8 cellular contexts compared by ENCODE assay signal in genomic region chr7:27740449-27741086, GRCh38. TPM values are rescaled to one million over a fixed set of nuclear protein-coding genes. Genes with fewer than 3 reads are reported as not detected.
DNase-seq lines count a peak whose midpoint lies in the region; ATAC-seq and TF ChIP-seq lines count a peak whose summit lies in the region.

No MANE protein-coding gene starts in this region.

- peaks cover 7% of the 10 kb centered on the region for H3K4me1 ChIP-seq in BE2C

- H3K27ac ChIP-seq in coronary artery, result peak overlapping the region; percentile 96 to 99

- peaks cover 8% of the 10 kb centered on the region for H3K27me3 Mint-ChIP-seq in activated CD4-positive, alpha-beta T cell treated with anti-CD3 and anti-CD28 coated beads, Interleukin-2, amount 10 ng/mL, durations not matched to agents 24 days and 14 days

- H3K4me3 Mint-ChIP-seq in activated CD4-positive, alpha-beta T cell treated with anti-CD3 and anti-CD28 coated beads, Interleukin-2, amount 10 ng/mL, durations not matched to agents 24 days and 14 days, result peak overlapping the region; percentile 94

- H3K36me3 Mint-ChIP-seq in activated CD4-positive, alpha-beta T cell treated with anti-CD3 and anti-CD28 coated beads, Interleukin-2, amount 10 ng/mL, durations not matched to agents 24 days and 14 days (ENCODE audit: low read depth), result peaks cover 8% of the 10 kb centered on the region

- TF ChIP-seq CTCF in BE2C (IDR thresholded peaks at IDR 0.05; ENCODE audit: low read depth, low read length) (no peak), coronary artery (IDR thresholded peaks at IDR 0.05) (no peak)

- intact Hi-C loops in activated CD4-positive, alpha-beta T cell treated with anti-CD3 and anti-CD28 coated beads, Interleukin-2, amount 10 ng/mL, durations not matched to agents 24 days and 14 days (cut with micrococcal nuclease), result loop anchor here (1.0 to 2.0 kb wide), 2 partner anchors 42 to 77 kb away; no protein-coding TSS in a partner anchor

- peaks cover 29% of the 10 kb centered on the region for H3K4me1 Mint-ChIP-seq in activated CD4-positive, alpha-beta T cell treated with anti-CD3 and anti-CD28 coated beads, Interleukin-2, amount 10 ng/mL, durations not matched to agents 24 days and 14 days

- peak overlapping the region; percentile 99 for H3K4me3 ChIP-seq in BE2C (ENCODE audit: low read depth, low read length)
- peak overlapping the region; percentile 82 for H3K4me3 ChIP-seq in coronary artery

- DNase-seq in BE2C (peak; percentile 81), GM19240 (ENCODE audit: insufficient read length, low spot score) (peak; percentile 31), NCI-H460 (ENCODE audit: extremely low read depth, low read depth) (peak; percentile 78), coronary artery (ENCODE audit: low spot score) (peak; percentile 88), left kidney (ENCODE audit: low read depth, low spot score) (peak; percentile 95)
- DNase-seq in activated CD4-positive, alpha-beta T cell treated with anti-CD3 and anti-CD28 coated beads, Interleukin-2, amount 10 ng/mL, durations not matched to agents 24 days and 14 days, result peak; percentile 97
- DNase-seq in stimulated activated CD4-positive, alpha-beta T cell treated with anti-CD3 and anti-CD28 coated beads, Interleukin-2, amount 100 ng/mL, for 4 hours (ENCODE audit: low read depth), result peak; percentile 70

- no peaks in the 10 kb centered on the region for H3K9me3 Mint-ChIP-seq in activated CD4-positive, alpha-beta T cell treated with anti-CD3 and anti-CD28 coated beads, Interleukin-2, amount 10 ng/mL, durations not matched to agents 24 days and 14 days

- no peaks in the 10 kb centered on the region for H3K36me3 ChIP-seq in BE2C

- H3K9me3 ChIP-seq in BE2C, result no peaks in the 10 kb centered on the region; the same call in 1 of the 2 replicates

- H3K27ac Mint-ChIP-seq in activated CD4-positive, alpha-beta T cell treated with anti-CD3 and anti-CD28 coated beads, Interleukin-2, amount 10 ng/mL, durations not matched to agents 24 days and 14 days, result peak overlapping the region; percentile 97

- peak; percentile 66 for ATAC-seq in HG03439 (IDR thresholded peaks at IDR 0.05; ENCODE audit: unreplicated experiment)

- H3K27me3 ChIP-seq in BE2C, result no peaks in the 10 kb centered on the region

RNA-seq across cellular contexts. Expression of gene TAX1BP1, which starts 0.6 kb away (rescaled TPM):
- polyA plus RNA-seq in BE2C (2012; ENCODE audit: insufficient read depth, insufficient read length, low read depth), result 44.4 TPM
- 109 and 130 TPM in 2 replicates for total RNA-seq in NCI-H460 (2014; rRNA removed; shearing (Covaris generic))
- 45.3 and 52.8 TPM in 2 replicates for polyA plus RNA-seq in NCI-H460 (2014; cell fraction: nucleus; rRNA removed)
- total RNA-seq in activated CD4-positive, alpha-beta T cell treated with anti-CD3 and anti-CD28 coated beads, Interleukin-2, amount 10 ng/mL, durations not matched to agents 24 days and 14 days, result 80.3 and 91.5 TPM in 2 replicates

Comparison
In these comparisons a context has a peak if more than half of its experiments do, and no peak if none do; other contexts are left out.
1. Peak in every context shown above with its lines: DNase-seq, ATAC-seq, H3K4me3 ChIP-seq and H3K27ac ChIP-seq.
2. DNase-seq: peak in every context shown above with its lines; median percentile 97 in activated CD4-positive, alpha-beta T cell treated with anti-CD3 and anti-CD28 coated beads, Interleukin-2, amount 10 ng/mL, durations not matched to agents 24 days and 14 days; 95 in left kidney; 88 in coronary artery; 81 in BE2C; 78 in NCI-H460; 70 in stimulated activated CD4-positive, alpha-beta T cell treated with anti-CD3 and anti-CD28 coated beads, Interleukin-2, amount 100 ng/mL, for 4 hours; 31 in GM19240.